ENCODE assay signal across 8 cellular contexts in the genomic region with DNA sequence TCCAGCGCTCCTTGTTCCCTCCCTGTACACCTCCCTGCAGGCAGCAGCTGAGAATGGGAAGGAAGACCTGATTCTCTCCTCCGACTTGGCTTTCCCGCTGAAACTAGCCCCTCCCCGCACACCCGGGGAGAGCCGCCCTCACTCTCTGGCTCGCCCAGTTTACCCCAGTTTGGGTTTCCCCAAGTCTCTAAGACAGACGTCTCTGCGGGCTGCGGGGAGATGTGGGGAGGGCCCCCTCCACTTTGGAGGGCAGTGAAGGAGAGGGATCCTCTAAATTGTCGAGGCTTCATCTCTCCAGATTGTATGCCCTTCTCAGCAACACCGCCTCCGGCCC. TPM values are rescaled to one million over a fixed set of nuclear protein-coding genes. Genes with fewer than 3 reads are reported as not detected.
DNase-seq lines count a peak whose midpoint lies in the region; ATAC-seq and TF ChIP-seq lines count a peak whose summit lies in the region.

No MANE protein-coding gene starts in this region.

- DNase-seq in DMS153 treated with DMSO at 0.1 percent for 48 hours (lab: John Stamatoyannopoulos, UW; ENCODE audit: unreplicated experiment), result peak; percentile 9
- peak; percentile 28 for DNase-seq in NCI-H345 treated with DMSO at 0.1 percent for 48 hours (lab: John Stamatoyannopoulos, UW; ENCODE audit: unreplicated experiment)
- peak; percentile 69 for DNase-seq in hepatocyte (ENCODE audit: low spot score)
- peak; percentile 54 for DNase-seq in stimulated activated CD4-positive, alpha-beta T cell treated with anti-CD3 and anti-CD28 coated beads, Interleukin-1b, Interleukin-23, amount 100 ng/mL, for 48 hours
- no peak for DNase-seq in COR-L47 (lab: John Stamatoyannopoulos, UW)

- H3K4me3 ChIP-seq in hepatocyte, result peak overlapping the region; percentile 83
- peak overlapping the region in 1 of 2 donors; percentile 37 for H3K4me3 ChIP-seq in gastroesophageal sphincter

- H3K4me3 Mint-ChIP-seq in activated T-helper 17 cell treated with anti-CD3 and anti-CD28 coated beads, Interleukin-2, amount 50 U/mL, for 72 hours, result peak overlapping the region; percentile 52

- H3K27me3 ChIP-seq in hepatocyte (no peaks in the 10 kb centered on the region), gastroesophageal sphincter (peaks cover 81% of the 10 kb centered on the region)

- peaks cover 11% of the 10 kb centered on the region for H3K27me3 Mint-ChIP-seq in activated T-helper 17 cell treated with anti-CD3 and anti-CD28 coated beads, Interleukin-2, amount 50 U/mL, for 72 hours

- H3K27ac Mint-ChIP-seq in activated T-helper 17 cell treated with anti-CD3 and anti-CD28 coated beads, Interleukin-2, amount 50 U/mL, for 72 hours, result no peak overlapping the region

- H4K20me1 ChIP-seq in hepatocyte (ENCODE audit: insufficient read depth, poor library complexity, severe bottlenecking), result peaks cover 5% of the 10 kb centered on the region

- peak overlapping the region; percentile 93 for H3K4me2 ChIP-seq in hepatocyte

- peaks cover 5% of the 10 kb centered on the region for H3K4me1 Mint-ChIP-seq in activated T-helper 17 cell treated with anti-CD3 and anti-CD28 coated beads, Interleukin-2, amount 50 U/mL, for 72 hours

- peak overlapping the region; percentile 36 for H2AFZ ChIP-seq in hepatocyte

- H3K27ac ChIP-seq in hepatocyte (peak overlapping the region; percentile 99), gastroesophageal sphincter (no peak overlapping the region)

- H3K4me1 ChIP-seq in hepatocyte (ENCODE audit: insufficient read depth) (peaks cover 38% of the 10 kb centered on the region), gastroesophageal sphincter (peaks cover 0 to 34% (median 23%) of the 10 kb centered on the region in 3 donors)

- 0% methylated on average over 13 of the region's 13 CpGs for WGBS in hepatocyte (ENCODE audit: low lambda C conversion rate, missing lambda C conversion rate)
- WGBS in gastroesophageal sphincter (ENCODE audit: low coverage in 1 of 2), 2 donors, result 0% methylated on average over 2 of the region's 13 CpGs; no CpG with 5 or more reads in 1 of the 2 donors

- no peaks in the 10 kb centered on the region for H3K9me3 ChIP-seq in hepatocyte (ENCODE audit: low read depth)
- no peaks in the 10 kb centered on the region for H3K9me3 ChIP-seq in gastroesophageal sphincter

- TF ChIP-seq POLR2A in gastroesophageal sphincter (IDR thresholded peaks at IDR 0.05), result no peak

- peaks cover 23% of the 10 kb centered on the region for H3K79me2 ChIP-seq in hepatocyte

- H3K9me3 Mint-ChIP-seq in activated T-helper 17 cell treated with anti-CD3 and anti-CD28 coated beads, Interleukin-2, amount 50 U/mL, for 72 hours, result no peaks in the 10 kb centered on the region

- TF ChIP-seq CTCF in hepatocyte (IDR thresholded peaks at IDR 0.05; ENCODE audit: poor library complexity) (no peak), gastroesophageal sphincter (IDR thresholded peaks at IDR 0.05) (no peak)

- no peaks in the 10 kb centered on the region for H3K9me2 ChIP-seq in hepatocyte (replicated peaks; ENCODE audit: insufficient read depth)

- peak; percentile 93 for ATAC-seq in activated T-helper 17 cell treated with anti-CD3 and anti-CD28 coated beads, Interleukin-2, amount 50 U/mL, for 72 hours (replicated peaks)
- ATAC-seq in gastroesophageal sphincter (no peak), GM19351 (IDR thresholded peaks at IDR 0.05; ENCODE audit: unreplicated experiment) (no peak)

- H3K36me3 Mint-ChIP-seq in activated T-helper 17 cell treated with anti-CD3 and anti-CD28 coated beads, Interleukin-2, amount 50 U/mL, for 72 hours (ENCODE audit: low read depth), result no peaks in the 10 kb centered on the region

- TF ChIP-seq EP300 in gastroesophageal sphincter (IDR thresholded peaks at IDR 0.05), result no peak

- H3K36me3 ChIP-seq in hepatocyte (replicated peaks; ENCODE audit: insufficient read depth, low read depth) (no peaks in the 10 kb centered on the region), gastroesophageal sphincter (no peaks in the 10 kb centered on the region)

RNA-seq across cellular contexts. Expression of gene GRB7, which starts 0.8 kb away (rescaled TPM):
- under 1 TPM in 1 of 2 donors, not detected in 1; 0.40 TPM for total RNA-seq in activated T-helper 17 cell treated with anti-CD3 and anti-CD28 coated beads, Interleukin-2, amount 50 U/mL, for 72 hours
- total RNA-seq in hepatocyte, result 19.0 and 22.8 TPM in 2 replicates
- polyA plus RNA-seq in hepatocyte, result 29.4 and 29.7 TPM in 2 replicates
- total RNA-seq in gastroesophageal sphincter, result 1 to 10 TPM in 1 of 4 donors, under 1 TPM in 1, not detected in 2; 0.85 to 5.8 TPM

RNA-seq across cellular contexts. Expression of gene MIEN1, which starts 8.2 kb away (rescaled TPM):
- total RNA-seq in activated T-helper 17 cell treated with anti-CD3 and anti-CD28 coated beads, Interleukin-2, amount 50 U/mL, for 72 hours, result 10 to 100 TPM; 24.6 to 45.2 TPM
- total RNA-seq in hepatocyte, result 37.2 and 72.6 TPM in 2 replicates
- 129 and 133 TPM in 2 replicates for polyA plus RNA-seq in hepatocyte
- 10 to 100 TPM; 39.4 to 72.4 (median 45.2) TPM for total RNA-seq in gastroesophageal sphincter

RNA-seq across cellular contexts. Expression of gene ERBB2, which starts 38.7 kb away (rescaled TPM):
- total RNA-seq in activated T-helper 17 cell treated with anti-CD3 and anti-CD28 coated beads, Interleukin-2, amount 50 U/mL, for 72 hours, result 1 to 10 TPM; 3.4 to 5.9 TPM
- 77.7 and 93.1 TPM in 2 replicates for total RNA-seq in hepatocyte
- 72.9 and 76.4 TPM in 2 replicates for polyA plus RNA-seq in hepatocyte
- 10 to 100 TPM; 43.3 to 60.8 (median 48.2) TPM for total RNA-seq in gastroesophageal sphincter

RNA-seq across cellular contexts. Expression of gene PGAP3, which starts 50.7 kb away (rescaled TPM):
- 10 to 100 TPM in 1 of 2 donors, 1 to 10 TPM in 1; 5.9 to 14.8 TPM for total RNA-seq in activated T-helper 17 cell treated with anti-CD3 and anti-CD28 coated beads, Interleukin-2, amount 50 U/mL, for 72 hours
- total RNA-seq in hepatocyte (26.8 and 33.0 TPM in 2 replicates), gastroesophageal sphincter (10 to 100 TPM in 3 of 4 donors, 1 to 10 TPM in 1; 9.9 to 13.6 (median 11.1) TPM)
- polyA plus RNA-seq in hepatocyte, result 35.4 and 35.6 TPM in 2 replicates

Comparison
In these comparisons a context has a peak if more than half of its experiments do, and no peak if none do; other contexts are left out.
1. RNA of gene ERBB2, which starts 38.7 kb away (total RNA-seq): 77.7 to 93.1 TPM in hepatocyte and 43.3 to 60.8 TPM in gastroesophageal sphincter; 3.4 to 5.9 TPM in activated T-helper 17 cell treated with anti-CD3 and anti-CD28 coated beads, Interleukin-2, amount 50 U/mL, for 72 hours; every median in the first group is over 4 times any median in the second.